9 cellular contexts compared by ENCODE assay signal in the genomic region with DNA sequence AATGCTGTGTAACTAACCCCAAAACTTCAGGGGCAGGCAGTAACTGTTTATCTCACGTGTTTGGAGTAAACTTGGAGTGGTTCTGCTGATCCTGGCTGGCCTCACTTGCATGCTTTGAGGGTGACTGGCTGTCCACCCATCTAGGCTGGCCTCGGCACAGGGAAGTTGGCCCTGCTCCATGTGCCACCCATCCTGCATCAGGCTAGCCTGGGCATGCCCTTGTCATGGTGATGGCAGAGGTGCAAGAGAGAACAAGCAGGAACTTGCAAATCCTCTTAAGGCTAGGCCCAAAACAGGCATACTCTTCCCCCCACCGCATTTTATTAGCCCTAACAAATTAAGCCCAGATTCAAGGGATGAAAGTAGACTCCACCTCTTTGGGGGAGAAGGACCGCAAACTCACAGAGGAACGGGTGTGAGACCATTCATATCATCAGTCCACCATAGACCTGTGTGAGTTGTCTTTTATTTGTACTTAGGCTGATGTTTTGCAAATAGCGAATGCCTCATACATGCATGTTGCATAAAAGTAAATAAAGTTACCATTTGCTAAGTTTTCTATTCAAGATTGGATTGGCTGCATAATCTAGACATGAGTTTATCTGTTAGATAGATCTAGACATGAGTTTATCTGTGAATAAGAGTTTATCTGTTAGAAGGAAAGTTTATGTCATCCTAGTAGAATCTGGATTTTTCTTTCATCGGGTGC.
DNase-seq lines count a peak whose midpoint lies in the region; ATAC-seq and TF ChIP-seq lines count a peak whose summit lies in the region.
"Had no signal": no experiment of that assay in that cellular context is flagged by ENCODE, and none has a peak within 500 bp of the region (broad histone marks: within the 10 kb centered on the region; RNA-seq: fewer than 3 reads in every experiment).

No MANE protein-coding gene starts in this region.

- H3T11ph ChIP-seq in H9 (ENCODE audit: low read length): no peak overlapping the region

- no peak for TF ChIP-seq EP300 in transverse colon (IDR thresholded peaks at IDR 0.05; ENCODE audit: low read depth)

- no peak overlapping the region for H3K4me2 ChIP-seq in H9 (ENCODE audit: insufficient read depth, insufficient read length, low read length)

- H3K4me3 Mint-ChIP-seq in H9 (no peak overlapping the region), chondrocyte (ENCODE audit: unreplicated experiment) (no peak overlapping the region)
- no peak overlapping the region for H3K4me3 Mint-ChIP-seq in activated T-helper 17 cell treated with anti-CD3 and anti-CD28 coated beads, Interleukin-2, amount 50 U/mL, for 72 hours

- ATAC-seq in right cardiac atrium: peak; percentile 51 to 64
- no peak for ATAC-seq in activated T-helper 17 cell treated with anti-CD3 and anti-CD28 coated beads, Interleukin-2, amount 50 U/mL, for 72 hours (replicated peaks)

- 0 out of 2 replicates have a peak overlapping the region, but pooled peaks have one; percentile 32 for H3K14ac ChIP-seq in H9 (ENCODE audit: insufficient read depth, low read length)

- H2BK15ac ChIP-seq in H9 (ENCODE audit: low read depth, low read length): no peak overlapping the region

- H2AFZ ChIP-seq in H9 (ENCODE audit: low read length): no peak overlapping the region

- no peak for TF ChIP-seq POLR2A in transverse colon (IDR thresholded peaks at IDR 0.05)

- H3K23me2 ChIP-seq in H9 (ENCODE audit: insufficient read length, low read depth, low read length, poor library complexity, severe bottlenecking): no peaks in the 10 kb centered on the region

- H2BK5ac ChIP-seq in H9 (ENCODE audit: insufficient read length, low read length): no peak overlapping the region

- no peak overlapping the region for H3K23ac ChIP-seq in H9 (ENCODE audit: insufficient read length, low read depth, low read length)

- H2AK5ac ChIP-seq in H9 (ENCODE audit: insufficient read length, low read length): no peak overlapping the region

- intact Hi-C loops in right cardiac atrium (cut with DNase I): no loop called here
- intact Hi-C loops in transverse colon (cut with DNase I; ENCODE audit: low total_unique reads): no loop called here

- TF ChIP-seq CTCF in H9 (conservative IDR thresholded peaks at IDR 0.05) (no peak), transverse colon (IDR thresholded peaks at IDR 0.05) (no peak), chondrocyte (IDR thresholded peaks at IDR 0.05) (no peak)

- no peaks in the 10 kb centered on the region for H3K9me3 ChIP-seq in H9 (ENCODE audit: control insufficient read depth, low read depth, low read length)
- H3K9me3 ChIP-seq in SJSA1 (replicated peaks): no peaks in the 10 kb centered on the region
- H3K9me3 ChIP-seq in right cardiac atrium (ENCODE audit: control insufficient read depth, low read length): no peaks in the 10 kb centered on the region
- no peaks in the 10 kb centered on the region for H3K9me3 ChIP-seq in transverse colon

- H3K4me3 ChIP-seq in SJSA1: no peak overlapping the region
- H3K4me3 ChIP-seq in right cardiac atrium (ENCODE audit: low read length): no peak overlapping the region
- H3K4me3 ChIP-seq in transverse colon: no peak overlapping the region

- H4K5ac ChIP-seq in H9 (ENCODE audit: insufficient read length, low read depth, low read length): no peak overlapping the region

- H4K91ac ChIP-seq in H9 (ENCODE audit: insufficient read length, low read depth, low read length): no peak overlapping the region

- no peaks in the 10 kb centered on the region for H4K20me1 ChIP-seq in H9 (ENCODE audit: control insufficient read depth, insufficient read depth, insufficient read length)

- no peaks in the 10 kb centered on the region for H3K79me1 ChIP-seq in H9 (ENCODE audit: insufficient read depth, low read depth, low read length, poor library complexity, severe bottlenecking)

- no peak overlapping the region for H2BK12ac ChIP-seq in H9 (ENCODE audit: insufficient read length, low read depth, low read length)

- H2BK120ac ChIP-seq in H9 (ENCODE audit: low read depth, low read length, poor library complexity, severe bottlenecking): no peak overlapping the region

- no peak overlapping the region for H3K4ac ChIP-seq in H9 (ENCODE audit: low read depth, low read length)

- H3K9me3 Mint-ChIP-seq in H9 (no peaks in the 10 kb centered on the region), chondrocyte (ENCODE audit: low read depth) (no peaks in the 10 kb centered on the region)
- no peaks in the 10 kb centered on the region for H3K9me3 Mint-ChIP-seq in activated T-helper 17 cell treated with anti-CD3 and anti-CD28 coated beads, Interleukin-2, amount 50 U/mL, for 72 hours

- H3K4me1 Mint-ChIP-seq in H9 (peaks cover 36 to 48% of the 10 kb centered on the region in 2 experiments), chondrocyte (ENCODE audit: low read depth) (peaks cover 31% of the 10 kb centered on the region)
- peaks cover 20% of the 10 kb centered on the region for H3K4me1 Mint-ChIP-seq in activated T-helper 17 cell treated with anti-CD3 and anti-CD28 coated beads, Interleukin-2, amount 50 U/mL, for 72 hours

- H3K27ac ChIP-seq in H9 (ENCODE audit: insufficient read length, low read depth, low read length) (no peak overlapping the region), SJSA1 (peak overlapping the region; percentile 59), right cardiac atrium (ENCODE audit: low read length) (no peak overlapping the region), transverse colon (no peak overlapping the region)

- no CpG with 5 or more reads among the region's 7 CpGs for WGBS in H9 (ENCODE audit: extremely low coverage, insufficient read length, low lambda C conversion rate)
- 79% methylated on average over 7 of the region's 7 CpGs for WGBS in right cardiac atrium
- WGBS in transverse colon (ENCODE audit: low coverage in 1 of 2), 2 donors: 85 to 93% methylated on average over 5 to 7 of the region's 7 CpGs

- no peaks in the 10 kb centered on the region; a peak in 1 of 7 replicates for H3K36me3 Mint-ChIP-seq in H9 (ENCODE audit: insufficient read depth in 1 of 3, low read depth in 3 of 3)
- H3K36me3 Mint-ChIP-seq in activated T-helper 17 cell treated with anti-CD3 and anti-CD28 coated beads, Interleukin-2, amount 50 U/mL, for 72 hours (ENCODE audit: low read depth): no peaks in the 10 kb centered on the region
- H3K36me3 Mint-ChIP-seq in chondrocyte (ENCODE audit: low read depth): no peaks in the 10 kb centered on the region

- no peak overlapping the region for H3K18ac ChIP-seq in H9 (ENCODE audit: insufficient read length, low read depth, low read length)

- in situ Hi-C loops in transverse colon (cut with MboI; ENCODE audit: low pct_ligation_motif_present in 1 of 4, low pct_unique_long_range_greater_than_20kb in 1 of 4, low sequenced_read_pairs in 3 of 4): no loop called here

- no peaks in the 10 kb centered on the region for H3K36me3 ChIP-seq in SJSA1
- H3K36me3 ChIP-seq in transverse colon: no peaks in the 10 kb centered on the region

- peak; percentile 90 for DNase-seq in A172 (ENCODE audit: low spot score)
- DNase-seq in H9: no peak
- peak; percentile 73 to 88 for DNase-seq in SJSA1 (ENCODE audit: low read depth in 1 of 2, low spot score in 2 of 2)
- DNase-seq in right cardiac atrium: peak; percentile 41 to 76 (median 73)
- DNase-seq in NCI-H187 treated with DMSO at 0.1 percent for 48 hours (lab: John Stamatoyannopoulos, UW): no peak
- DNase-seq in transverse colon: no peak
- DNase-seq in chondrocyte (ENCODE audit: low spot score): no peak
- DNase-seq: NCI-H2081 treated with DMSO at 0.1 percent for 48 hours had no signal

- H3K27me3 Mint-ChIP-seq in H9 (ENCODE audit: low read depth): no peaks in the 10 kb centered on the region
- no peaks in the 10 kb centered on the region for H3K27me3 Mint-ChIP-seq in activated T-helper 17 cell treated with anti-CD3 and anti-CD28 coated beads, Interleukin-2, amount 50 U/mL, for 72 hours
- no peaks in the 10 kb centered on the region for H3K27me3 Mint-ChIP-seq in chondrocyte (ENCODE audit: low read depth)

- H3K27me3 ChIP-seq in H9 (ENCODE audit: insufficient read depth, low read length): no peaks in the 10 kb centered on the region
- H3K27me3 ChIP-seq in SJSA1 (replicated peaks): no peaks in the 10 kb centered on the region
- no peaks in the 10 kb centered on the region for H3K27me3 ChIP-seq in right cardiac atrium (ENCODE audit: control insufficient read depth, insufficient read depth)
- no peaks in the 10 kb centered on the region for H3K27me3 ChIP-seq in transverse colon

- H3K27ac Mint-ChIP-seq in H9: peak overlapping the region in 2 of 3 experiments; percentile 61 to 88; a peak in 4 of 7 replicates
- H3K27ac Mint-ChIP-seq in activated T-helper 17 cell treated with anti-CD3 and anti-CD28 coated beads, Interleukin-2, amount 50 U/mL, for 72 hours: no peak overlapping the region
- no peak overlapping the region for H3K27ac Mint-ChIP-seq in chondrocyte (ENCODE audit: unreplicated experiment)

- H2BK20ac ChIP-seq in H9 (ENCODE audit: low read depth, low read length, poor library complexity, severe bottlenecking): no peak overlapping the region

- H3K4me1 ChIP-seq in H9 (ENCODE audit: insufficient read depth, low read length) (peaks cover 8% of the 10 kb centered on the region; the same call in 1 of the 2 replicates), SJSA1 (replicated peaks) (peaks cover 62% of the 10 kb centered on the region), right cardiac atrium (ENCODE audit: control insufficient read depth, insufficient read depth, low read length) (peaks cover 19% of the 10 kb centered on the region), transverse colon (peaks cover 0 to 6% (median 2%) of the 10 kb centered on the region in 4 donors)

- H4K8ac ChIP-seq in H9 (replicated peaks; ENCODE audit: insufficient read length, low read depth, low read length): no peak overlapping the region

- H3K79me2 ChIP-seq in H9 (ENCODE audit: insufficient read depth, low read length): no peaks in the 10 kb centered on the region

- H3K9ac ChIP-seq in H9 (ENCODE audit: extremely low read depth, insufficient read length, low read length): no peak overlapping the region

- H3K56ac ChIP-seq in H9 (ENCODE audit: insufficient read length, low read depth, low read length): no peak overlapping the region

Comparison
In these comparisons a context has a peak if more than half of its experiments do, and no peak if none do; other contexts are left out.
1. DNase-seq: peak in A172 (single experiment), SJSA1 (2 of 2) and right cardiac atrium (3 of 3); none in H9 (single experiment), NCI-H187 treated with DMSO at 0.1 percent for 48 hours (single experiment), transverse colon (single experiment) and chondrocyte (single experiment).
2. H3K27ac Mint-ChIP-seq: peak in H9 (2 of 3); none in activated T-helper 17 cell treated with anti-CD3 and anti-CD28 coated beads, Interleukin-2, amount 50 U/mL, for 72 hours (single experiment) and chondrocyte (single experiment).